Comparison of ENCODE assay signal across 16 cellular contexts in genomic region chr12:70962226-70962794, GRCh38. TPM values are rescaled to one million over a fixed set of nuclear protein-coding genes. Genes with fewer than 3 reads are reported as not detected.
A peak's percentile ranks its signal among the peaks of the same experiment; 100 is the strongest.
DNase-seq lines count a peak whose midpoint lies in the region; ATAC-seq and TF ChIP-seq lines count a peak whose summit lies in the region.
"Had no signal": no experiment of that assay in that cellular context is flagged by ENCODE, and none has a peak within 500 bp of the region (broad histone marks: within the 10 kb centered on the region; RNA-seq: fewer than 3 reads in every experiment).

No MANE protein-coding gene starts in this region.

- H3K4me2 ChIP-seq in BLaER1 (peak overlapping the region; percentile 61), OCI-LY7 (ENCODE audit: low read length) (no peak overlapping the region)

- peak; percentile 60 for ATAC-seq in GM19328 (IDR thresholded peaks at IDR 0.05; ENCODE audit: unreplicated experiment)
- ATAC-seq in HG03103 (IDR thresholded peaks at IDR 0.05; ENCODE audit: low read depth, unreplicated experiment): peak; percentile 92
- ATAC-seq in HG03439 (IDR thresholded peaks at IDR 0.05; ENCODE audit: unreplicated experiment): no peak

- H3K9me3 ChIP-seq in BLaER1 (peaks cover 15% of the 10 kb centered on the region; the same call in 1 of the 2 replicates), OCI-LY7 (ENCODE audit: low read length) (no peaks in the 10 kb centered on the region), adrenal gland (replicated peaks in 1 of 3) (no peaks in the 10 kb centered on the region)
- H3K9me3 ChIP-seq: suprapubic skin had no signal

- intact Hi-C loops in OCI-LY7 (cut with micrococcal nuclease; ENCODE audit: unreplicated experiment): no loop called here
- intact Hi-C loops in adrenal gland (cut with DNase I): no loop called here

- no peaks in the 10 kb centered on the region for H3K79me2 ChIP-seq in OCI-LY7 (ENCODE audit: insufficient read depth, low read depth, low read length)

- no peaks in the 10 kb centered on the region for H3K36me3 ChIP-seq in BLaER1
- H3K36me3 ChIP-seq in OCI-LY7 (ENCODE audit: insufficient read depth, low read length): no peaks in the 10 kb centered on the region
- H3K36me3 ChIP-seq in adrenal gland (replicated peaks in 1 of 2): no peaks in the 10 kb centered on the region
- H3K36me3 ChIP-seq: suprapubic skin had no signal

- 44 to 71% (median 50%) methylated on average over 2 of the region's 2 CpGs for WGBS in adrenal gland, 4 donors

- H3K27ac ChIP-seq in BLaER1: no peak overlapping the region; the same call in 1 of the 2 replicates
- H3K27ac ChIP-seq in OCI-LY7 (ENCODE audit: low read depth, low read length, poor library complexity, severe bottlenecking): no peak overlapping the region
- H3K27ac ChIP-seq in adrenal gland: no peak overlapping the region
- H3K27ac ChIP-seq: GM23248, suprapubic skin had no signal

- H3K27me3 ChIP-seq in BLaER1 (no peaks in the 10 kb centered on the region), adrenal gland (no peaks in the 10 kb centered on the region)
- H3K27me3 ChIP-seq: suprapubic skin had no signal

- no TSS peak for BruUV-seq in OCI-LY7 (replicated peaks; lab: Mats Ljungman, UMichigan)

- H4K20me1 ChIP-seq in BLaER1 (no peaks in the 10 kb centered on the region), OCI-LY7 (ENCODE audit: insufficient read depth, low read length) (no peaks in the 10 kb centered on the region)

- TF ChIP-seq CTCF in OCI-LY7 (conservative IDR thresholded peaks at IDR 0.05; ENCODE audit: low read length) (no peak), adrenal gland (IDR thresholded peaks at IDR 0.05) (no peak)

- H3K9ac ChIP-seq in BLaER1: 0 out of 2 replicates have a peak overlapping the region, but pooled peaks have one; percentile 13
- H3K9ac ChIP-seq: GM23248 had no signal

- H3K9me2 ChIP-seq in OCI-LY7 (ENCODE audit: insufficient read depth, low read length): no peaks in the 10 kb centered on the region

- CTCF ChIA-PET in OCI-LY7 (lab: Charles Lee; ENCODE audit: unreplicated experiment): no interaction called here

- H3K4me1 ChIP-seq in BLaER1 (peaks cover 42% of the 10 kb centered on the region), OCI-LY7 (ENCODE audit: insufficient read depth, low read length, poor library complexity, severe bottlenecking) (no peaks in the 10 kb centered on the region), adrenal gland (replicated peaks in 1 of 2) (no peaks in the 10 kb centered on the region)
- H3K4me1 ChIP-seq: suprapubic skin had no signal

- H3K4me3 ChIP-seq in BLaER1: no peak overlapping the region
- H3K4me3 ChIP-seq in OCI-LY7 (ENCODE audit: low read depth, low read length, poor library complexity, severe bottlenecking): no peak overlapping the region
- no peak overlapping the region for H3K4me3 ChIP-seq in adrenal gland
- H3K4me3 ChIP-seq: GM23248, suprapubic skin had no signal

- peak; percentile 4 for DNase-seq in OCI-LY7 (ENCODE audit: low spot score)
- DNase-seq in H4 (ENCODE audit: low spot score): no peak
- no peak for DNase-seq in activated CD4-positive, alpha-beta T cell treated with anti-CD3 and anti-CD28 coated beads, Interleukin-2, amount 50 U/mL, for 48 hours
- DNase-seq in adrenal gland: no peak
- DNase-seq: activated CD4-positive, alpha-beta T cell treated with anti-CD3 and anti-CD28 coated beads for 48 hours; glutamatergic neuron; GM23248; NCI-H1436; NCI-H510A treated with DMSO at 0.1 percent for 48 hours; stimulated activated CD4-positive, alpha-beta T cell treated with anti-CD3 and anti-CD28 coated beads, Interleukin-12 subunit alpha, Interleukin-12 subunit beta, amount 100 ng/mL, for 4 hours had no signal

- POLR2A ChIA-PET in OCI-LY7 (lab: Charles Lee): interaction anchor here (0.5 kb wide), 1 partner anchor 68 kb away, joined by 3 read pairs; no protein-coding TSS in a partner anchor

- TF ChIP-seq POLR2A in adrenal gland (IDR thresholded peaks at IDR 0.05): no peak

- no peak overlapping the region for H2AFZ ChIP-seq in OCI-LY7 (ENCODE audit: low read length)
- H2AFZ ChIP-seq: GM23248 had no signal

RNA-seq across cellular contexts. Expression of gene PTPRR, which starts 41.8 kb away (rescaled TPM):
- not detected in 2 replicates for total RNA-seq in OCI-LY7 (2014; rRNA removed; shearing (Covaris generic))
- total RNA-seq in OCI-LY7 (2022): not detected in 2 replicates
- 1.3 TPM in 2 replicates for total RNA-seq in H4 (2014; rRNA removed; shearing (Covaris generic))
- total RNA-seq in adrenal gland: 1 to 10 TPM in 4 of 8 donors, under 1 TPM in 3, not detected in 1; 0.11 to 3.7 (median 1.5) TPM
- polyA plus RNA-seq in adrenal gland: 1 to 10 TPM in 1 of 3 donors, under 1 TPM in 2; 0.51 to 1.4 (median 0.56) TPM
- total RNA-seq: suprapubic skin; T-helper 1 cell treated with Interleukin-12 subunit alpha and Interleukin-12 subunit beta and Interleukin-4 antibody, amounts not matched to agents 30 ng/mL and 1 ng/mL, for 36 hours had no signal
